2 cellular contexts compared by ENCODE assay signal in the genomic region with DNA sequence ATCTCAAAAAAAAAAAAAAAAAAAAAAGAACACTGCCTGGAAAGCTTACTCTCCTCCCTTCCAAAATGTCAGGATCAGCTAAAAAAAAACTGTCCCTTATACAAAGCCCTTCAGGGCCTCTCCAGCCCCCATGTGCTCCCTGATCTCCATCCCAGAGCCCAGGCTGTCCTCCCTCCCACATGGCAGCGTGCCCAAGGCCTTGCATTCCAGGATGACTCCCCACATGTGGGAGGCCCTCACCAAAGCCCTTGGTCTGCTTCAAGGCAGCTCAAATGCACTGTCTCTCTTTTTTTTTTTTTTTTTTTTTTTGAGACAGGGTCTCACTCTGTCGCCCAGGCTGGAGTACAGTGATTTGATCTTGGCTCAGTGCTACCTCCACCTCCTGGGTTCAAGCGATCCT.
TF ChIP-seq lines count a peak whose summit lies in the region.

No MANE protein-coding gene starts in this region.

TF ChIP-seq in SK-N-SH, 30 proteins besides CTCF, POLR2A, EP300 and RAD21 (continued from another document):
- TF ChIP-seq RXRA (IDR thresholded peaks at IDR 0.05; ENCODE audit: borderline replicate concordance, low read depth) (no peak), RFX5 (IDR thresholded peaks at IDR 0.05; ENCODE audit: low read length) (no peak), MEF2A (IDR thresholded peaks at IDR 0.05; ENCODE audit: borderline replicate concordance, low read depth) (no peak), TCF12 (IDR thresholded peaks at IDR 0.05) (no peak), FOSL2 (IDR thresholded peaks at IDR 0.05; ENCODE audit: borderline replicate concordance, low read depth) (no peak), JUND (IDR thresholded peaks at IDR 0.05) (no peak)

TF ChIP-seq in SK-N-SH treated with all-trans-retinoic acid at 6 μM for 48 hours, 23 proteins besides CTCF, POLR2A, EP300 and RAD21:
- TF ChIP-seq, protein P1, sequence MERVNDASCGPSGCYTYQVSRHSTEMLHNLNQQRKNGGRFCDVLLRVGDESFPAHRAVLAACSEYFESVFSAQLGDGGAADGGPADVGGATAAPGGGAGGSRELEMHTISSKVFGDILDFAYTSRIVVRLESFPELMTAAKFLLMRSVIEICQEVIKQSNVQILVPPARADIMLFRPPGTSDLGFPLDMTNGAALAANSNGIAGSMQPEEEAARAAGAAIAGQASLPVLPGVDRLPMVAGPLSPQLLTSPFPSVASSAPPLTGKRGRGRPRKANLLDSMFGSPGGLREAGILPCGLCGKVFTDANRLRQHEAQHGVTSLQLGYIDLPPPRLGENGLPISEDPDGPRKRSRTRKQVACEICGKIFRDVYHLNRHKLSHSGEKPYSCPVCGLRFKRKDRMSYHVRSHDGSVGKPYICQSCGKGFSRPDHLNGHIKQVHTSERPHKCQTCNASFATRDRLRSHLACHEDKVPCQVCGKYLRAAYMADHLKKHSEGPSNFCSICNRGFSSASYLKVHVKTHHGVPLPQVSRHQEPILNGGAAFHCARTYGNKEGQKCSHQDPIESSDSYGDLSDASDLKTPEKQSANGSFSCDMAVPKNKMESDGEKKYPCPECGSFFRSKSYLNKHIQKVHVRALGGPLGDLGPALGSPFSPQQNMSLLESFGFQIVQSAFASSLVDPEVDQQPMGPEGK (CRISPR knock-in tag; IDR thresholded peaks at IDR 0.05; ENCODE audit: borderline replicate concordance) = no peak
- TF ChIP-seq, protein P2, sequence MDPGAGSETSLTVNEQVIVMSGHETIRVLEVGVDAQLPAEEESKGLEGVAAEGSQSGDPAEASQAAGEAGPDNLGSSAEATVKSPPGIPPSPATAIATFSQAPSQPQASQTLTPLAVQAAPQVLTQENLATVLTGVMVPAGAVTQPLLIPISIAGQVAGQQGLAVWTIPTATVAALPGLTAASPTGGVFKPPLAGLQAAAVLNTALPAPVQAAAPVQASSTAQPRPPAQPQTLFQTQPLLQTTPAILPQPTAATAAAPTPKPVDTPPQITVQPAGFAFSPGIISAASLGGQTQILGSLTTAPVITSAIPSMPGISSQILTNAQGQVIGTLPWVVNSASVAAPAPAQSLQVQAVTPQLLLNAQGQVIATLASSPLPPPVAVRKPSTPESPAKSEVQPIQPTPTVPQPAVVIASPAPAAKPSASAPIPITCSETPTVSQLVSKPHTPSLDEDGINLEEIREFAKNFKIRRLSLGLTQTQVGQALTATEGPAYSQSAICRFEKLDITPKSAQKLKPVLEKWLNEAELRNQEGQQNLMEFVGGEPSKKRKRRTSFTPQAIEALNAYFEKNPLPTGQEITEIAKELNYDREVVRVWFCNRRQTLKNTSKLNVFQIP (CRISPR knock-in tag; IDR thresholded peaks at IDR 0.05; ENCODE audit: borderline replicate concordance, low read depth) = no peak
- TF ChIP-seq ZFP30 (CRISPR knock-in tag; IDR thresholded peaks at IDR 0.05) (no peak), CSDC2 (CRISPR knock-in tag; IDR thresholded peaks at IDR 0.05) (no peak), ZNF70 (CRISPR knock-in tag; IDR thresholded peaks at IDR 0.05) (no peak), OSR1 (CRISPR knock-in tag; IDR thresholded peaks at IDR 0.05) (no peak), ZFP3 (CRISPR knock-in tag; IDR thresholded peaks at IDR 0.05) (no peak), ISL1 (CRISPR knock-in tag; IDR thresholded peaks at IDR 0.05) (no peak), ZC3H10 (CRISPR knock-in tag; IDR thresholded peaks at IDR 0.05) (no peak), ZNF8 (CRISPR knock-in tag; IDR thresholded peaks at IDR 0.05) (no peak), TOX (CRISPR knock-in tag; IDR thresholded peaks at IDR 0.05; ENCODE audit: borderline replicate concordance) (no peak)
- TF ChIP-seq, protein P3, sequence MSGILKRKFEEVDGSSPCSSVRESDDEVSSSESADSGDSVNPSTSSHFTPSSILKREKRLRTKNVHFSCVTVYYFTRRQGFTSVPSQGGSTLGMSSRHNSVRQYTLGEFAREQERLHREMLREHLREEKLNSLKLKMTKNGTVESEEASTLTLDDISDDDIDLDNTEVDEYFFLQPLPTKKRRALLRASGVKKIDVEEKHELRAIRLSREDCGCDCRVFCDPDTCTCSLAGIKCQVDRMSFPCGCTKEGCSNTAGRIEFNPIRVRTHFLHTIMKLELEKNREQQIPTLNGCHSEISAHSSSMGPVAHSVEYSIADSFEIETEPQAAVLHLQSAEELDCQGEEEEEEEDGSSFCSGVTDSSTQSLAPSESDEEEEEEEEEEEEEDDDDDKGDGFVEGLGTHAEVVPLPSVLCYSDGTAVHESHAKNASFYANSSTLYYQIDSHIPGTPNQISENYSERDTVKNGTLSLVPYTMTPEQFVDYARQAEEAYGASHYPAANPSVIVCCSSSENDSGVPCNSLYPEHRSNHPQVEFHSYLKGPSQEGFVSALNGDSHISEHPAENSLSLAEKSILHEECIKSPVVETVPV (CRISPR knock-in tag; IDR thresholded peaks at IDR 0.05) = no peak
- TF ChIP-seq, protein P4, sequence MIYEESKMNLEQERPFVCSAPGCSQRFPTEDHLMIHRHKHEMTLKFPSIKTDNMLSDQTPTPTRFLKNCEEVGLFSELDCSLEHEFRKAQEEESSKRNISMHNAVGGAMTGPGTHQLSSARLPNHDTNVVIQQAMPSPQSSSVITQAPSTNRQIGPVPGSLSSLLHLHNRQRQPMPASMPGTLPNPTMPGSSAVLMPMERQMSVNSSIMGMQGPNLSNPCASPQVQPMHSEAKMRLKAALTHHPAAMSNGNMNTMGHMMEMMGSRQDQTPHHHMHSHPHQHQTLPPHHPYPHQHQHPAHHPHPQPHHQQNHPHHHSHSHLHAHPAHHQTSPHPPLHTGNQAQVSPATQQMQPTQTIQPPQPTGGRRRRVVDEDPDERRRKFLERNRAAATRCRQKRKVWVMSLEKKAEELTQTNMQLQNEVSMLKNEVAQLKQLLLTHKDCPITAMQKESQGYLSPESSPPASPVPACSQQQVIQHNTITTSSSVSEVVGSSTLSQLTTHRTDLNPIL (CRISPR knock-in tag; IDR thresholded peaks at IDR 0.05; ENCODE audit: low read depth) = no peak
- TF ChIP-seq, protein P5, sequence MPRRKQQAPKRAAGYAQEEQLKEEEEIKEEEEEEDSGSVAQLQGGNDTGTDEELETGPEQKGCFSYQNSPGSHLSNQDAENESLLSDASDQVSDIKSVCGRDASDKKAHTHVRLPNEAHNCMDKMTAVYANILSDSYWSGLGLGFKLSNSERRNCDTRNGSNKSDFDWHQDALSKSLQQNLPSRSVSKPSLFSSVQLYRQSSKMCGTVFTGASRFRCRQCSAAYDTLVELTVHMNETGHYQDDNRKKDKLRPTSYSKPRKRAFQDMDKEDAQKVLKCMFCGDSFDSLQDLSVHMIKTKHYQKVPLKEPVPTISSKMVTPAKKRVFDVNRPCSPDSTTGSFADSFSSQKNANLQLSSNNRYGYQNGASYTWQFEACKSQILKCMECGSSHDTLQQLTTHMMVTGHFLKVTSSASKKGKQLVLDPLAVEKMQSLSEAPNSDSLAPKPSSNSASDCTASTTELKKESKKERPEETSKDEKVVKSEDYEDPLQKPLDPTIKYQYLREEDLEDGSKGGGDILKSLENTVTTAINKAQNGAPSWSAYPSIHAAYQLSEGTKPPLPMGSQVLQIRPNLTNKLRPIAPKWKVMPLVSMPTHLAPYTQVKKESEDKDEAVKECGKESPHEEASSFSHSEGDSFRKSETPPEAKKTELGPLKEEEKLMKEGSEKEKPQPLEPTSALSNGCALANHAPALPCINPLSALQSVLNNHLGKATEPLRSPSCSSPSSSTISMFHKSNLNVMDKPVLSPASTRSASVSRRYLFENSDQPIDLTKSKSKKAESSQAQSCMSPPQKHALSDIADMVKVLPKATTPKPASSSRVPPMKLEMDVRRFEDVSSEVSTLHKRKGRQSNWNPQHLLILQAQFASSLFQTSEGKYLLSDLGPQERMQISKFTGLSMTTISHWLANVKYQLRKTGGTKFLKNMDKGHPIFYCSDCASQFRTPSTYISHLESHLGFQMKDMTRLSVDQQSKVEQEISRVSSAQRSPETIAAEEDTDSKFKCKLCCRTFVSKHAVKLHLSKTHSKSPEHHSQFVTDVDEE (CRISPR knock-in tag; IDR thresholded peaks at IDR 0.05) = no peak
